In the genomic region with DNA sequence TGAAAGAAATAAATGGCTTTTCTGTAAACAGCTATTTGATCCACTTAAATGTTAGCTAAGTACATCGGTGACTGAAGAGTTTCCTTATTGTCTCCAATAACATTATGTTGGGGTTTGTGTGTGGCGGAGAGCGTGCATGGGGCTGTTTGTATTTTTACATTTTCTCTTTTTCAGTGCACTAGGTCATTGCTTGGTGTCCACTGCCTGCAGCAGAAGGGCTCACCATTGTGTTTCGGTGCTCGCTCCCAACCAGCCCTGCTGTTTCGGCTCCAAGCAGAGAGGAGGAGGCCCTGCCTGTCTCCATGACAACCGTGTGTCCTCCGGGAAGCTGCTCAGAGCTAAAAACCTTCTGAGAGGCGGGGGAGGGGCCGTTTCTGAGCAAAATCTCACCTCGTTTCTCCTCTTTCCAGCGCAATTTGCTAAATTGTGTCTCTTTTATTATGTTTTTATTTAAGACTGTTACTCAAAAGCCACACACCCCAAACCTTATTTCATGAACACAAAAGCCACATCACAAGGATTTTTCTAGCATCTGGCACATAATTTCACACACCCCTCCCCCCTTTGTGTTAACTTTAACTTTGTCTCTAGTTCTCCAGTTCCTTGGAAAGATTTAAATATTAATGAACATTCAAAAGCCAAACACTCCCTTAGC, we compare ENCODE assay signal across 1 cellular context.
TF ChIP-seq lines count a peak whose summit lies in the region.

No MANE protein-coding gene starts in this region.

TF ChIP-seq in neural cell, 6 proteins besides CTCF, POLR2A, EP300 and RAD21 (continued from another document):
- TF ChIP-seq POLR2AphosphoS5 (IDR thresholded peaks at IDR 0.05), result peak; percentile 85
